1 cellular context compared by ENCODE assay signal in the genomic region with DNA sequence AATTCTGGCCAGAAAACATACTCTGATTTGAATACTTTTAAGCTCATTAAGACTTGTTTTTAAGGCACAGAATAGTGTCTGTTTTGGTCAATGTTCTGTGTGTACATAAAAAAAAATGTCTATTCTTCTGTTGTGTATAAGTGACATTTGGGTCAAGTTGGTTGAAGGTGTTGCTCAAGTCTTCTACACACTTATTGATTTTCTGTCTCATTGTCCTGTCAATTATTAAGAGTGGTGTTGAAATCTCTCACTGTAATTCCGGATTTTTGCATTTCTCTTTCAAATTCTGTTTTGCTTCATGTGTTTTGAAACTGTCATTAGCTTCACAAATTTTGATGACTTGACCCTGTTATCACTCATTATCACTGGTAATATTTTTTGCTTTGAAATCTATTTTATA.
TF ChIP-seq lines count a peak whose summit lies in the region.

No MANE protein-coding gene starts in this region.

TF ChIP-seq in HepG2, 621 proteins besides CTCF, POLR2A, EP300 and RAD21 (continued from another document and continues in another):
- TF ChIP-seq ZBTB20 (CRISPR knock-in tag; IDR thresholded peaks at IDR 0.05; ENCODE audit: borderline replicate concordance, low read depth): no peak
- TF ChIP-seq, protein P1, sequence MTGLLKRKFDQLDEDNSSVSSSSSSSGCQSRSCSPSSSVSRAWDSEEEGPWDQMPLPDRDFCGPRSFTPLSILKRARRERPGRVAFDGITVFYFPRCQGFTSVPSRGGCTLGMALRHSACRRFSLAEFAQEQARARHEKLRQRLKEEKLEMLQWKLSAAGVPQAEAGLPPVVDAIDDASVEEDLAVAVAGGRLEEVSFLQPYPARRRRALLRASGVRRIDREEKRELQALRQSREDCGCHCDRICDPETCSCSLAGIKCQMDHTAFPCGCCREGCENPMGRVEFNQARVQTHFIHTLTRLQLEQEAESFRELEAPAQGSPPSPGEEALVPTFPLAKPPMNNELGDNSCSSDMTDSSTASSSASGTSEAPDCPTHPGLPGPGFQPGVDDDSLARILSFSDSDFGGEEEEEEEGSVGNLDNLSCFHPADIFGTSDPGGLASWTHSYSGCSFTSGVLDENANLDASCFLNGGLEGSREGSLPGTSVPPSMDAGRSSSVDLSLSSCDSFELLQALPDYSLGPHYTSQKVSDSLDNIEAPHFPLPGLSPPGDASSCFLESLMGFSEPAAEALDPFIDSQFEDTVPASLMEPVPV (CRISPR knock-in tag; IDR thresholded peaks at IDR 0.05): no peak
- TF ChIP-seq TBX2 (CRISPR knock-in tag; IDR thresholded peaks at IDR 0.05; ENCODE audit: borderline replicate concordance): no peak
- TF ChIP-seq ONECUT2 (CRISPR knock-in tag; IDR thresholded peaks at IDR 0.05): peak; percentile 96
- TF ChIP-seq SALL2 (CRISPR knock-in tag; IDR thresholded peaks at IDR 0.05): no peak
- TF ChIP-seq, protein P2, sequence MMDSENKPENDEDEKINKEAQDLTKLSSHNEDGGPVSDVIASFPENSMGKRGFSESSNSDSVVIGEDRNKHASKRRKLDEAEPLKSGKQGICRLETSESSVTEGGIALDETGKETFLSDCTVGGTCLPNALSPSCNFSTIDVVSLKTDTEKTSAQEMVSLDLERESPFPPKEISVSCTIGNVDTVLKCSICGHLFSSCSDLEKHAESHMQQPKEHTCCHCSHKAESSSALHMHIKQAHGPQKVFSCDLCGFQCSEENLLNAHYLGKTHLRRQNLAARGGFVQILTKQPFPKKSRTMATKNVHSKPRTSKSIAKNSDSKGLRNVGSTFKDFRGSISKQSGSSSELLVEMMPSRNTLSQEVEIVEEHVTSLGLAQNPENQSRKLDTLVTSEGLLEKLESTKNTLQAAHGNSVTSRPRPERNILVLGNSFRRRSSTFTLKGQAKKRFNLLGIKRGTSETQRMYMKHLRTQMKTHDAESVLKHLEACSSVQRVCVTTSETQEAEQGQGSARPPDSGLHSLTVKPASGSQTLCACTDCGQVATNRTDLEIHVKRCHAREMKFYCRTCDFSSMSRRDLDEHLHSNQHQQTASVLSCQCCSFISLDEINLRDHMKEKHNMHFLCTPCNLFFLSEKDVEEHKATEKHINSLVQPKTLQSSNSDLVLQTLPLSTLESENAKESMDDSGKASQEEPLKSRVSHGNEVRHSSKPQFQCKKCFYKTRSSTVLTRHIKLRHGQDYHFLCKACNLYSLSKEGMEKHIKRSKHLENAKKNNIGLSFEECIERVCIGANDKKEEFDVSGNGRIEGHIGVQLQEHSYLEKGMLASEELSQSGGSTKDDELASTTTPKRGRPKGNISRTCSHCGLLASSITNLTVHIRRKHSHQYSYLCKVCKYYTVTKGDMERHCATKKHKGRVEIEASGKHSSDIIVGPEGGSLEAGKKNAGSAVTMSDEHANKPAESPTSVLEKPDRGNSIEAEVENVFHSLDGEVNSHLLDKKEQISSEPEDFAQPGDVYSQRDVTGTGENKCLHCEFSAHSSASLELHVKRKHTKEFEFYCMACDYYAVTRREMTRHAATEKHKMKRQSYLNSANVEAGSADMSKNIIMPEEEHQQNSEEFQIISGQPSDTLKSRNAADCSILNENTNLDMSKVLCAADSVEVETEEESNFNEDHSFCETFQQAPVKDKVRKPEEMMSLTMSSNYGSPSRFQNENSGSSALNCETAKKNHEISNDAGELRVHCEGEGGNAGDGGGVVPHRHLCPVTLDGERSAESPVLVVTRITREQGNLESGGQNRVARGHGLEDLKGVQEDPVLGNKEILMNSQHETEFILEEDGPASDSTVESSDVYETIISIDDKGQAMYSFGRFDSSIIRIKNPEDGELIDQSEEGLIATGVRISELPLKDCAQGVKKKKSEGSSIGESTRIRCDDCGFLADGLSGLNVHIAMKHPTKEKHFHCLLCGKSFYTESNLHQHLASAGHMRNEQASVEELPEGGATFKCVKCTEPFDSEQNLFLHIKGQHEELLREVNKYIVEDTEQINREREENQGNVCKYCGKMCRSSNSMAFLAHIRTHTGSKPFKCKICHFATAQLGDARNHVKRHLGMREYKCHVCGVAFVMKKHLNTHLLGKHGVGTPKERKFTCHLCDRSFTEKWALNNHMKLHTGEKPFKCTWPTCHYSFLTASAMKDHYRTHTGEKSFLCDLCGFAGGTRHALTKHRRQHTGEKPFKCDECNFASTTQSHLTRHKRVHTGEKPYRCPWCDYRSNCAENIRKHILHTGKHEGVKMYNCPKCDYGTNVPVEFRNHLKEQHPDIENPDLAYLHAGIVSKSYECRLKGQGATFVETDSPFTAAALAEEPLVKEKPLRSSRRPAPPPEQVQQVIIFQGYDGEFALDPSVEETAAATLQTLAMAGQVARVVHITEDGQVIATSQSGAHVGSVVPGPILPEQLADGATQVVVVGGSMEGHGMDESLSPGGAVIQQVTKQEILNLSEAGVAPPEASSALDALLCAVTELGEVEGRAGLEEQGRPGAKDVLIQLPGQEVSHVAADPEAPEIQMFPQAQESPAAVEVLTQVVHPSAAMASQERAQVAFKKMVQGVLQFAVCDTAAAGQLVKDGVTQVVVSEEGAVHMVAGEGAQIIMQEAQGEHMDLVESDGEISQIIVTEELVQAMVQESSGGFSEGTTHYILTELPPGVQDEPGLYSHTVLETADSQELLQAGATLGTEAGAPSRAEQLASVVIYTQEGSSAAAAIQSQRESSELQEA (CRISPR knock-in tag; IDR thresholded peaks at IDR 0.05; ENCODE audit: not compliant biosample characterization): no peak
- no peak for TF ChIP-seq ZNF496 (CRISPR knock-in tag; IDR thresholded peaks at IDR 0.05; ENCODE audit: insufficient replicate concordance)
- no peak for TF ChIP-seq ZNF33B (CRISPR knock-in tag; IDR thresholded peaks at IDR 0.05)
- no peak for TF ChIP-seq TRIM24 (CRISPR knock-in tag; IDR thresholded peaks at IDR 0.05)
- TF ChIP-seq SRSF9 (IDR thresholded peaks at IDR 0.05; ENCODE audit: borderline replicate concordance, insufficient read depth, low read depth, low read length, poor library complexity, severe bottlenecking): no peak
- TF ChIP-seq ZNF263 (CRISPR knock-in tag; IDR thresholded peaks at IDR 0.05): no peak
- TF ChIP-seq SUZ12 (IDR thresholded peaks at IDR 0.05; ENCODE audit: low read depth, low read length): no peak
- TF ChIP-seq, protein P3, sequence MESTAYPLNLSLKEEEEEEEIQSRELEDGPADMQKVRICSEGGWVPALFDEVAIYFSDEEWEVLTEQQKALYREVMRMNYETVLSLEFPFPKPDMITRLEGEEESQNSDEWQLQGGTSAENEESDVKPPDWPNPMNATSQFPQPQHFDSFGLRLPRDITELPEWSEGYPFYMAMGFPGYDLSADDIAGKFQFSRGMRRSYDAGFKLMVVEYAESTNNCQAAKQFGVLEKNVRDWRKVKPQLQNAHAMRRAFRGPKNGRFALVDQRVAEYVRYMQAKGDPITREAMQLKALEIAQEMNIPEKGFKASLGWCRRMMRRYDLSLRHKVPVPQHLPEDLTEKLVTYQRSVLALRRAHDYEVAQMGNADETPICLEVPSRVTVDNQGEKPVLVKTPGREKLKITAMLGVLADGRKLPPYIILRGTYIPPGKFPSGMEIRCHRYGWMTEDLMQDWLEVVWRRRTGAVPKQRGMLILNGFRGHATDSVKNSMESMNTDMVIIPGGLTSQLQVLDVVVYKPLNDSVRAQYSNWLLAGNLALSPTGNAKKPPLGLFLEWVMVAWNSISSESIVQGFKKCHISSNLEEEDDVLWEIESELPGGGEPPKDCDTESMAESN (CRISPR knock-in tag; conservative IDR thresholded peaks at IDR 0.05): no peak
- no peak for TF ChIP-seq MIER3 (CRISPR knock-in tag; IDR thresholded peaks at IDR 0.05; ENCODE audit: borderline replicate concordance)
- no peak for TF ChIP-seq HNRNPUL1 (IDR thresholded peaks at IDR 0.05; ENCODE audit: low read depth, low read length)
- TF ChIP-seq SETDB1 (CRISPR knock-in tag; IDR thresholded peaks at IDR 0.05; ENCODE audit: borderline replicate concordance): no peak
- TF ChIP-seq HNRNPL (IDR thresholded peaks at IDR 0.05; ENCODE audit: low read depth, low read length): no peak
- no peak for TF ChIP-seq CHD2 (IDR thresholded peaks at IDR 0.05; ENCODE audit: low read depth, low read length)
- TF ChIP-seq GABPA (IDR thresholded peaks at IDR 0.05; ENCODE audit: low read depth, low read length): no peak
- no peak for TF ChIP-seq GABPA (CRISPR knock-in tag; IDR thresholded peaks at IDR 0.05; ENCODE audit: low read depth)
- no peak for TF ChIP-seq YY1 (IDR thresholded peaks at IDR 0.05; ENCODE audit: insufficient read depth, insufficient replicate concordance, low read depth, low read length)
- TF ChIP-seq, protein P4, sequence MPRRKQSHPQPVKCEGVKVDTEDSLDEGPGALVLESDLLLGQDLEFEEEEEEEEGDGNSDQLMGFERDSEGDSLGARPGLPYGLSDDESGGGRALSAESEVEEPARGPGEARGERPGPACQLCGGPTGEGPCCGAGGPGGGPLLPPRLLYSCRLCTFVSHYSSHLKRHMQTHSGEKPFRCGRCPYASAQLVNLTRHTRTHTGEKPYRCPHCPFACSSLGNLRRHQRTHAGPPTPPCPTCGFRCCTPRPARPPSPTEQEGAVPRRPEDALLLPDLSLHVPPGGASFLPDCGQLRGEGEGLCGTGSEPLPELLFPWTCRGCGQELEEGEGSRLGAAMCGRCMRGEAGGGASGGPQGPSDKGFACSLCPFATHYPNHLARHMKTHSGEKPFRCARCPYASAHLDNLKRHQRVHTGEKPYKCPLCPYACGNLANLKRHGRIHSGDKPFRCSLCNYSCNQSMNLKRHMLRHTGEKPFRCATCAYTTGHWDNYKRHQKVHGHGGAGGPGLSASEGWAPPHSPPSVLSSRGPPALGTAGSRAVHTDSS (CRISPR knock-in tag; conservative IDR thresholded peaks at IDR 0.05): no peak
- no peak for TF ChIP-seq STAT5B (CRISPR knock-in tag; IDR thresholded peaks at IDR 0.05)
- TF ChIP-seq FOXJ3 (CRISPR knock-in tag; IDR thresholded peaks at IDR 0.05; ENCODE audit: borderline replicate concordance): peak; percentile 70; the same call in 1 of the 2 replicates
- TF ChIP-seq, protein P5, sequence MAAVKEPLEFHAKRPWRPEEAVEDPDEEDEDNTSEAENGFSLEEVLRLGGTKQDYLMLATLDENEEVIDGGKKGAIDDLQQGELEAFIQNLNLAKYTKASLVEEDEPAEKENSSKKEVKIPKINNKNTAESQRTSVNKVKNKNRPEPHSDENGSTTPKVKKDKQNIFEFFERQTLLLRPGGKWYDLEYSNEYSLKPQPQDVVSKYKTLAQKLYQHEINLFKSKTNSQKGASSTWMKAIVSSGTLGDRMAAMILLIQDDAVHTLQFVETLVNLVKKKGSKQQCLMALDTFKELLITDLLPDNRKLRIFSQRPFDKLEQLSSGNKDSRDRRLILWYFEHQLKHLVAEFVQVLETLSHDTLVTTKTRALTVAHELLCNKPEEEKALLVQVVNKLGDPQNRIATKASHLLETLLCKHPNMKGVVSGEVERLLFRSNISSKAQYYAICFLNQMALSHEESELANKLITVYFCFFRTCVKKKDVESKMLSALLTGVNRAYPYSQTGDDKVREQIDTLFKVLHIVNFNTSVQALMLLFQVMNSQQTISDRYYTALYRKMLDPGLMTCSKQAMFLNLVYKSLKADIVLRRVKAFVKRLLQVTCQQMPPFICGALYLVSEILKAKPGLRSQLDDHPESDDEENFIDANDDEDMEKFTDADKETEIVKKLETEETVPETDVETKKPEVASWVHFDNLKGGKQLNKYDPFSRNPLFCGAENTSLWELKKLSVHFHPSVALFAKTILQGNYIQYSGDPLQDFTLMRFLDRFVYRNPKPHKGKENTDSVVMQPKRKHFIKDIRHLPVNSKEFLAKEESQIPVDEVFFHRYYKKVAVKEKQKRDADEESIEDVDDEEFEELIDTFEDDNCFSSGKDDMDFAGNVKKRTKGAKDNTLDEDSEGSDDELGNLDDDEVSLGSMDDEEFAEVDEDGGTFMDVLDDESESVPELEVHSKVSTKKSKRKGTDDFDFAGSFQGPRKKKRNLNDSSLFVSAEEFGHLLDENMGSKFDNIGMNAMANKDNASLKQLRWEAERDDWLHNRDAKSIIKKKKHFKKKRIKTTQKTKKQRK (IDR thresholded peaks at IDR 0.05; ENCODE audit: low read length): no peak
- TF ChIP-seq, protein P6, sequence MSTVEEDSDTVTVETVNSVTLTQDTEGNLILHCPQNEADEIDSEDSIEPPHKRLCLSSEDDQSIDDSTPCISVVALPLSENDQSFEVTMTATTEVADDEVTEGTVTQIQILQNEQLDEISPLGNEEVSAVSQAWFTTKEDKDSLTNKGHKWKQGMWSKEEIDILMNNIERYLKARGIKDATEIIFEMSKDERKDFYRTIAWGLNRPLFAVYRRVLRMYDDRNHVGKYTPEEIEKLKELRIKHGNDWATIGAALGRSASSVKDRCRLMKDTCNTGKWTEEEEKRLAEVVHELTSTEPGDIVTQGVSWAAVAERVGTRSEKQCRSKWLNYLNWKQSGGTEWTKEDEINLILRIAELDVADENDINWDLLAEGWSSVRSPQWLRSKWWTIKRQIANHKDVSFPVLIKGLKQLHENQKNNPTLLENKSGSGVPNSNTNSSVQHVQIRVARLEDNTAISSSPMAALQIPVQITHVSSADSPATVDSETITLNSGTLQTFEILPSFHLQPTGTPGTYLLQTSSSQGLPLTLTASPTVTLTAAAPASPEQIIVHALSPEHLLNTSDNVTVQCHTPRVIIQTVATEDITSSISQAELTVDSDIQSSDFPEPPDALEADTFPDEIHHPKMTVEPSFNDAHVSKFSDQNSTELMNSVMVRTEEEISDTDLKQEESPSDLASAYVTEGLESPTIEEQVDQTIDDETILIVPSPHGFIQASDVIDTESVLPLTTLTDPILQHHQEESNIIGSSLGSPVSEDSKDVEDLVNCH (CRISPR knock-in tag; IDR thresholded peaks at IDR 0.05): no peak
- TF ChIP-seq, protein P7, sequence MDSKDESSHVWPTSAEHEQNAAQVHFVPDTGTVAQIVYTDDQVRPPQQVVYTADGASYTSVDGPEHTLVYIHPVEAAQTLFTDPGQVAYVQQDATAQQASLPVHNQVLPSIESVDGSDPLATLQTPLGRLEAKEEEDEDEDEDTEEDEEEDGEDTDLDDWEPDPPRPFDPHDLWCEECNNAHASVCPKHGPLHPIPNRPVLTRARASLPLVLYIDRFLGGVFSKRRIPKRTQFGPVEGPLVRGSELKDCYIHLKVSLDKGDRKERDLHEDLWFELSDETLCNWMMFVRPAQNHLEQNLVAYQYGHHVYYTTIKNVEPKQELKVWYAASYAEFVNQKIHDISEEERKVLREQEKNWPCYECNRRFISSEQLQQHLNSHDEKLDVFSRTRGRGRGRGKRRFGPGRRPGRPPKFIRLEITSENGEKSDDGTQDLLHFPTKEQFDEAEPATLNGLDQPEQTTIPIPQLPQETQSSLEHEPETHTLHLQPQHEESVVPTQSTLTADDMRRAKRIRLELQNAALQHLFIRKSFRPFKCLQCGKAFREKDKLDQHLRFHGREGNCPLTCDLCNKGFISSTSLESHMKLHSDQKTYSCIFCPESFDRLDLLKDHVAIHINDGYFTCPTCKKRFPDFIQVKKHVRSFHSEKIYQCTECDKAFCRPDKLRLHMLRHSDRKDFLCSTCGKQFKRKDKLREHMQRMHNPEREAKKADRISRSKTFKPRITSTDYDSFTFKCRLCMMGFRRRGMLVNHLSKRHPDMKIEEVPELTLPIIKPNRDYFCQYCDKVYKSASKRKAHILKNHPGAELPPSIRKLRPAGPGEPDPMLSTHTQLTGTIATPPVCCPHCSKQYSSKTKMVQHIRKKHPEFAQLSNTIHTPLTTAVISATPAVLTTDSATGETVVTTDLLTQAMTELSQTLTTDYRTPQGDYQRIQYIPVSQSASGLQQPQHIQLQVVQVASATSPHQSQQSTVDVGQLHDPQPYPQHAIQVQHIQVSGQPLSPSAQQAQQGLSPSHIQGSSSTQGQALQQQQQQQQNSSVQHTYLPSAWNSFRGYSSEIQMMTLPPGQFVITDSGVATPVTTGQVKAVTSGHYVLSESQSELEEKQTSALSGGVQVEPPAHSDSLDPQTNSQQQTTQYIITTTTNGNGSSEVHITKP (CRISPR knock-in tag; IDR thresholded peaks at IDR 0.05; ENCODE audit: low read depth): no peak
- TF ChIP-seq, protein P8, sequence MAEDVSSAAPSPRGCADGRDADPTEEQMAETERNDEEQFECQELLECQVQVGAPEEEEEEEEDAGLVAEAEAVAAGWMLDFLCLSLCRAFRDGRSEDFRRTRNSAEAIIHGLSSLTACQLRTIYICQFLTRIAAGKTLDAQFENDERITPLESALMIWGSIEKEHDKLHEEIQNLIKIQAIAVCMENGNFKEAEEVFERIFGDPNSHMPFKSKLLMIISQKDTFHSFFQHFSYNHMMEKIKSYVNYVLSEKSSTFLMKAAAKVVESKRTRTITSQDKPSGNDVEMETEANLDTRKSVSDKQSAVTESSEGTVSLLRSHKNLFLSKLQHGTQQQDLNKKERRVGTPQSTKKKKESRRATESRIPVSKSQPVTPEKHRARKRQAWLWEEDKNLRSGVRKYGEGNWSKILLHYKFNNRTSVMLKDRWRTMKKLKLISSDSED (CRISPR knock-in tag; IDR thresholded peaks at IDR 0.05): no peak
